8 cellular contexts compared by ENCODE assay signal in genomic region chr11:72112541-72113136, GRCh38. TPM values are rescaled to one million over a fixed set of nuclear protein-coding genes. Genes with fewer than 3 reads are reported as not detected.
A peak's percentile ranks its signal among the peaks of the same experiment; 100 is the strongest.
DNase-seq lines count a peak whose midpoint lies in the region; ATAC-seq and TF ChIP-seq lines count a peak whose summit lies in the region.

Gene ANAPC15, minus strand, starts transcription at chr11:72112695. Its CDS starts 1,419 bp downstream, at chr11:72111276.

- H3K4me1 ChIP-seq in gastroesophageal sphincter (peaks cover 0 to 19% (median 10%) of the 10 kb centered on the region in 3 donors), neutrophil (ENCODE audit: control insufficient read depth in 1 of 2, insufficient read depth in 1 of 2, low read depth in 1 of 2, low read length in 1 of 2) (peaks cover 61 to 62% of the 10 kb centered on the region in 2 experiments)

- peak; percentile 98 for DNase-seq in GF-D8 (lab: John Stamatoyannopoulos, UW)
- DNase-seq in HEK293T (ENCODE audit: extremely low spot score) = peak; percentile 93
- DNase-seq in MV-4-11 (lab: John Stamatoyannopoulos, UW) = peak; percentile 99
- DNase-seq in SK-MEL-5 (ENCODE audit: low read depth, low spot score) = peak; percentile 100
- DNase-seq in activated naive CD4-positive, alpha-beta T cell treated with anti-CD3 and anti-CD28 coated beads for 36 hours = peak; percentile 100
- DNase-seq in substantia nigra (lab: John Stamatoyannopoulos, UW) = peak; percentile 61 to 99 (median 93)

- POLR2A ChIA-PET in HEK293T (lab: Yijun Ruan, JAX) = interaction anchor here (0.6 to 1.9 kb wide), 18 partner anchors 9 to 185 kb away, joined by 3 to 9 read pairs (median 4); partner anchors contain the start of gene LAMTOR1

- H3K27me3 ChIP-seq in gastroesophageal sphincter (peaks cover 16% of the 10 kb centered on the region), neutrophil (no peaks in the 10 kb centered on the region)

- CTCF ChIA-PET in HEK293T (lab: Yijun Ruan, JAX) = no interaction called here
- CTCF ChIA-PET in activated naive CD4-positive, alpha-beta T cell treated with anti-CD3 and anti-CD28 coated beads for 36 hours (lab: Charles Lee) = interaction anchor here (1.2 kb wide), 1 partner anchor 700 kb away, joined by 3 read pairs; no protein-coding TSS in a partner anchor

- no peak for TF ChIP-seq EP300 in gastroesophageal sphincter (IDR thresholded peaks at IDR 0.05)

- H3K27me3 Mint-ChIP-seq in activated naive CD4-positive, alpha-beta T cell treated with anti-CD3 and anti-CD28 coated beads for 36 hours (ENCODE audit: low read depth) = no peaks in the 10 kb centered on the region

- TF ChIP-seq CTCF in gastroesophageal sphincter (IDR thresholded peaks at IDR 0.05) (peak in 1 of 4 experiments; percentile 2), neutrophil (IDR thresholded peaks at IDR 0.05) (no peak)

- H3K36me3 ChIP-seq in gastroesophageal sphincter (peaks cover 0 to 24% of the 10 kb centered on the region in 2 donors), neutrophil (no peaks in the 10 kb centered on the region)

- H3K4me3 ChIP-seq in gastroesophageal sphincter (peak within 1 kb of the TSS; percentile 64 to 74), neutrophil (ENCODE audit: low read depth in 1 of 2, low read length in 1 of 2) (peak within 1 kb of the TSS; percentile 67 to 78)

- peaks cover 2% of the 10 kb centered on the region for H3K36me3 Mint-ChIP-seq in activated naive CD4-positive, alpha-beta T cell treated with anti-CD3 and anti-CD28 coated beads for 36 hours (ENCODE audit: low read depth)

- peaks cover 12% of the 10 kb centered on the region for H3K4me1 Mint-ChIP-seq in activated naive CD4-positive, alpha-beta T cell treated with anti-CD3 and anti-CD28 coated beads for 36 hours (ENCODE audit: low read depth)

- no peaks in the 10 kb centered on the region for H3K9me3 Mint-ChIP-seq in activated naive CD4-positive, alpha-beta T cell treated with anti-CD3 and anti-CD28 coated beads for 36 hours

- peak within 1 kb of the TSS; percentile 85 for H3K4me3 Mint-ChIP-seq in activated naive CD4-positive, alpha-beta T cell treated with anti-CD3 and anti-CD28 coated beads for 36 hours

- no peaks in the 10 kb centered on the region for H3K9me3 ChIP-seq in gastroesophageal sphincter
- H3K9me3 ChIP-seq in neutrophil = no peaks in the 10 kb centered on the region

- peak; percentile 66 to 82 for TF ChIP-seq POLR2A in gastroesophageal sphincter (IDR thresholded peaks at IDR 0.05)

- in situ Hi-C loops in SK-MEL-5 (cut with HindIII; ENCODE audit: low pct_unique_long_range_greater_than_20kb, low sequenced_read_pairs) = no loop called here

- WGBS in gastroesophageal sphincter (ENCODE audit: low coverage in 1 of 2), 2 donors = 0 to 1% methylated on average over 14 to 31 of the region's 32 CpGs

- peak within 1 kb of the TSS; percentile 93 to 100 (median 98) for H3K27ac ChIP-seq in gastroesophageal sphincter
- H3K27ac ChIP-seq in neutrophil = peak within 1 kb of the TSS; percentile 98
- H3K27ac ChIP-seq in substantia nigra (ENCODE audit: low read depth, low read length, poor library complexity, severe bottlenecking) = peak within 1 kb of the TSS; percentile 98

- intact Hi-C loops in activated naive CD4-positive, alpha-beta T cell treated with anti-CD3 and anti-CD28 coated beads for 36 hours (cut with micrococcal nuclease) = loop anchor here (1.0 to 2.0 kb wide), 8 partner anchors 9 to 659 kb away; partner anchors contain the start of genes CLPB, LAMTOR1, LRRC51 and NADSYN1

- peak; percentile 94 for ATAC-seq in gastroesophageal sphincter

- peak within 1 kb of the TSS; percentile 97 for H3K27ac Mint-ChIP-seq in activated naive CD4-positive, alpha-beta T cell treated with anti-CD3 and anti-CD28 coated beads for 36 hours

TF ChIP-seq in HEK293T, 16 proteins besides CTCF, POLR2A, EP300 and RAD21:
- TF ChIP-seq FOXA1 (IDR thresholded peaks at IDR 0.05) (no peak), FOXM1 (IDR thresholded peaks at IDR 0.05; ENCODE audit: borderline replicate concordance) (no peak), L3MBTL2 (conservative IDR thresholded peaks at IDR 0.05) (peak; percentile 80), LEF1 (IDR thresholded peaks at IDR 0.05; ENCODE audit: borderline replicate concordance) (no peak), BHLHE40 (IDR thresholded peaks at IDR 0.05; ENCODE audit: borderline replicate concordance) (no peak), TARDBP (IDR thresholded peaks at IDR 0.05) (no peak), ZNF384 (IDR thresholded peaks at IDR 0.05) (no peak), PKNOX1 (IDR thresholded peaks at IDR 0.05) (no peak), HDGF (IDR thresholded peaks at IDR 0.05; ENCODE audit: borderline replicate concordance) (no peak; the same call in 1 of the 2 replicates), FOXK2 (IDR thresholded peaks at IDR 0.05) (no peak), NFRKB (IDR thresholded peaks at IDR 0.05) (no peak), ELF4 (IDR thresholded peaks at IDR 0.05) (peak; percentile 78), CTBP1 (IDR thresholded peaks at IDR 0.05; ENCODE audit: borderline replicate concordance) (no peak), SUZ12 (IDR thresholded peaks at IDR 0.05) (no peak), ARNT (IDR thresholded peaks at IDR 0.05) (no peak)

RNA-seq across cellular contexts. Expression of gene ANAPC15, which starts in this region (rescaled TPM):
- 30.3 and 30.6 TPM in 2 replicates for total RNA-seq in SK-MEL-5 (2014; rRNA removed; shearing (Covaris generic))
- 32.2 and 38.8 TPM in 2 replicates for polyA plus RNA-seq in SK-MEL-5 (2015; cell fraction: cytosol; rRNA removed)
- polyA plus RNA-seq in SK-MEL-5 (2015; cell fraction: nucleus; rRNA removed) = 7.3 and 27.6 TPM in 2 replicates
- total RNA-seq in activated naive CD4-positive, alpha-beta T cell treated with anti-CD3 and anti-CD28 coated beads for 36 hours = 10 to 100 TPM; 69.1 to 70.3 TPM
- total RNA-seq in gastroesophageal sphincter = 10 to 100 TPM; 37.0 to 55.6 (median 39.1) TPM

Comparison
In these comparisons a context has a peak if more than half of its experiments do, and no peak if none do; other contexts are left out.
1. Peak in every context shown above with its lines: DNase-seq, ATAC-seq, H3K4me3 ChIP-seq and H3K27ac ChIP-seq.